11 cellular contexts compared by ENCODE assay signal in genomic region chr15:78007211-78007956, GRCh38.
DNase-seq lines count a peak whose midpoint lies in the region; ATAC-seq and TF ChIP-seq lines count a peak whose summit lies in the region.
"Had no signal": no experiment of that assay in that cellular context is flagged by ENCODE, and none has a peak within 500 bp of the region (broad histone marks: within the 10 kb centered on the region; RNA-seq: fewer than 3 reads in every experiment).

No MANE protein-coding gene starts in this region.

- H2AFZ ChIP-seq in smooth muscle cell (ENCODE audit: low read depth), result no peak overlapping the region

- H3K27me3 Mint-ChIP-seq in activated T-cell treated with anti-CD3 and anti-CD28 coated beads, Interleukin-2, amount 50 U/mL, for 72 hours (ENCODE audit: low read depth), result no peaks in the 10 kb centered on the region
- no peaks in the 10 kb centered on the region for H3K27me3 Mint-ChIP-seq in activated naive CD8-positive, alpha-beta T cell treated with anti-CD3 and anti-CD28 coated beads, Interleukin-2, amount 50 U/mL, for 24 hours

- no peak for ATAC-seq in activated T-cell treated with anti-CD3 and anti-CD28 coated beads, Interleukin-2, amount 50 U/mL, for 72 hours (replicated peaks in 1 of 2)
- ATAC-seq in activated naive CD8-positive, alpha-beta T cell treated with anti-CD3 and anti-CD28 coated beads, Interleukin-2, amount 50 U/mL, for 24 hours, result no peak
- no peak for ATAC-seq in GM19023 (IDR thresholded peaks at IDR 0.05; ENCODE audit: unreplicated experiment)

- peaks cover 32% of the 10 kb centered on the region for H4K20me1 ChIP-seq in smooth muscle cell (ENCODE audit: low read depth)

- TF ChIP-seq CTCF in smooth muscle cell (IDR thresholded peaks at IDR 0.05; ENCODE audit: borderline replicate concordance, insufficient read depth, poor library complexity, severe bottlenecking), result no peak

- no peak overlapping the region for H3K9ac ChIP-seq in muscle layer of colon (ENCODE audit: low read length)
- no peak overlapping the region for H3K9ac ChIP-seq in smooth muscle cell (ENCODE audit: low read depth)
- H3K9ac ChIP-seq: KMS-11 had no signal

- H3K4me1 ChIP-seq in muscle layer of colon (ENCODE audit: insufficient read depth, low read length), result peaks cover 56% of the 10 kb centered on the region
- no peaks in the 10 kb centered on the region for H3K4me1 ChIP-seq in smooth muscle cell (ENCODE audit: low read depth)

- no peaks in the 10 kb centered on the region for H3K9me3 ChIP-seq in muscle layer of colon (ENCODE audit: low read length)
- no peaks in the 10 kb centered on the region for H3K9me3 ChIP-seq in smooth muscle cell (replicated peaks; ENCODE audit: low read depth)

- no peaks in the 10 kb centered on the region for H3K9me3 Mint-ChIP-seq in activated T-cell treated with anti-CD3 and anti-CD28 coated beads, Interleukin-2, amount 50 U/mL, for 72 hours
- no peaks in the 10 kb centered on the region for H3K9me3 Mint-ChIP-seq in activated naive CD8-positive, alpha-beta T cell treated with anti-CD3 and anti-CD28 coated beads, Interleukin-2, amount 50 U/mL, for 24 hours

- H3K36me3 ChIP-seq in muscle layer of colon (ENCODE audit: insufficient read depth, low read length) (peaks cover 57% of the 10 kb centered on the region), smooth muscle cell (ENCODE audit: low read depth) (peaks cover 5% of the 10 kb centered on the region)

- H3K27ac Mint-ChIP-seq in activated T-cell treated with anti-CD3 and anti-CD28 coated beads, Interleukin-2, amount 50 U/mL, for 72 hours, result peak overlapping the region; percentile 47
- H3K27ac Mint-ChIP-seq in activated naive CD8-positive, alpha-beta T cell treated with anti-CD3 and anti-CD28 coated beads, Interleukin-2, amount 50 U/mL, for 24 hours, result peak overlapping the region; percentile 29

- DNase-seq in activated T-cell treated with anti-CD3 and anti-CD28 coated beads, Interleukin-2, amount 50 U/mL, for 72 hours, result no peak
- DNase-seq in activated T-cell treated with anti-CD3 and anti-CD28 coated beads, Interleukin-2, amount 50 U/mL, for 1 hour, result no peak
- no peak for DNase-seq in activated naive CD8-positive, alpha-beta T cell treated with anti-CD3 and anti-CD28 coated beads, Interleukin-2, amount 50 U/mL, for 24 hours
- no peak for DNase-seq in smooth muscle cell (lab: John Stamatoyannopoulos, UW; ENCODE audit: unreplicated experiment)
- no peak for DNase-seq in NCI-H2196 (lab: John Stamatoyannopoulos, UW; ENCODE audit: unreplicated experiment)
- DNase-seq in SKM-1 (lab: John Stamatoyannopoulos, UW; ENCODE audit: unreplicated experiment), result no peak
- DNase-seq: midbrain, NCI-H1930 had no signal

- H3K4me3 ChIP-seq in muscle layer of colon (ENCODE audit: low read depth in 1 of 2, low read length in 2 of 2) (no peak overlapping the region), smooth muscle cell (no peak overlapping the region)

- peaks cover 6% of the 10 kb centered on the region for H3F3A ChIP-seq in smooth muscle cell (ENCODE audit: low read depth)

- 95% methylated on average over 11 of the region's 11 CpGs for WGBS in smooth muscle cell (ENCODE audit: low lambda C conversion rate)

- H3K4me2 ChIP-seq in smooth muscle cell, result no peak overlapping the region
- H3K4me2 ChIP-seq: KMS-11 had no signal

- H3K4me3 Mint-ChIP-seq in activated T-cell treated with anti-CD3 and anti-CD28 coated beads, Interleukin-2, amount 50 U/mL, for 72 hours, result no peak overlapping the region
- no peak overlapping the region for H3K4me3 Mint-ChIP-seq in activated naive CD8-positive, alpha-beta T cell treated with anti-CD3 and anti-CD28 coated beads, Interleukin-2, amount 50 U/mL, for 24 hours

- H3K79me2 ChIP-seq in smooth muscle cell (ENCODE audit: low read depth), result no peaks in the 10 kb centered on the region

- peaks cover 25% of the 10 kb centered on the region for H3K4me1 Mint-ChIP-seq in activated T-cell treated with anti-CD3 and anti-CD28 coated beads, Interleukin-2, amount 50 U/mL, for 72 hours (ENCODE audit: low read depth)
- H3K4me1 Mint-ChIP-seq in activated naive CD8-positive, alpha-beta T cell treated with anti-CD3 and anti-CD28 coated beads, Interleukin-2, amount 50 U/mL, for 24 hours, result peaks cover 8% of the 10 kb centered on the region

- H3K27me3 ChIP-seq in muscle layer of colon (ENCODE audit: control insufficient read depth in 1 of 2, insufficient read depth in 2 of 2, low read length in 2 of 2) (no peaks in the 10 kb centered on the region), smooth muscle cell (ENCODE audit: low read depth) (no peaks in the 10 kb centered on the region)

- peaks cover 2 to 30% of the 10 kb centered on the region in 2 donors for H3K36me3 Mint-ChIP-seq in activated T-cell treated with anti-CD3 and anti-CD28 coated beads, Interleukin-2, amount 50 U/mL, for 72 hours (ENCODE audit: insufficient read depth in 2 of 2)
- H3K36me3 Mint-ChIP-seq in activated naive CD8-positive, alpha-beta T cell treated with anti-CD3 and anti-CD28 coated beads, Interleukin-2, amount 50 U/mL, for 24 hours (ENCODE audit: low read depth), result peaks cover 20% of the 10 kb centered on the region

- H3K27ac ChIP-seq in muscle layer of colon (ENCODE audit: low read depth, low read length) (peak overlapping the region; percentile 53), smooth muscle cell (ENCODE audit: low read depth) (peak overlapping the region; percentile 9)
- H3K27ac ChIP-seq: KMS-11 had no signal
